9 cellular contexts compared by ENCODE assay signal in the genomic region with DNA sequence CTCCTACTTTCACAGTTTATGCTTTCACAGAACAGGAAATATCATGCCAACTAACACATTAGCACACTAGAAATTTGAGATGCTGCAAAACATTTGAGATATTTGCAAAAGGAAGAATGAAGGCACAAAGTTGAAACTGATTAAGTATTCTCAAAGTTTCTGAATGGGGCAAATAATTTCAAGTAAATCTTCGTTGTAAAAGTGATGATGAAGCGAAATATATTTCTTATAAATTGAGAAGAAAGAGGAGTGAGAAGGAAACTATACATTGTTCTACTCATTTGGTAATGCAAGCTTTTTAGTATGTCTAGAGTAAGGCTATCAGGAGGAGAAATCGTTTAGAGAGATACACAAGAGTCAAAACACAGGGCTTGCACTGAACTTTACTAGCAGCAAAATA. TPM values are rescaled to one million over a fixed set of nuclear protein-coding genes. Genes with fewer than 3 reads are reported as not detected.
"Had no signal": no experiment of that assay in that cellular context is flagged by ENCODE, and none has a peak within 500 bp of the region (broad histone marks: within the 10 kb centered on the region; RNA-seq: fewer than 3 reads in every experiment).

No MANE protein-coding gene starts in this region.

- H3K9ac ChIP-seq: GM23248 had no signal

- H3K4me1 Mint-ChIP-seq: IgD-negative memory B cell had no signal

- H3K4me3 Mint-ChIP-seq: HFFc6, IgD-negative memory B cell had no signal

- H3K4me1 ChIP-seq: HAP-1 had no signal

- H3K4me3 ChIP-seq: GM23248, HAP-1 had no signal

- H3K9me3 ChIP-seq: HAP-1 had no signal

- H3K27ac Mint-ChIP-seq: HFFc6, IgD-negative memory B cell had no signal

- H3K36me3 Mint-ChIP-seq: IgD-negative memory B cell had no signal

- H2AFZ ChIP-seq: GM23248 had no signal

- DNase-seq: GM23248, GOT3, H7, HFFc6, KG1 had no signal

- H3K27ac ChIP-seq: GM23248, HL-60 had no signal

- H3K27me3 Mint-ChIP-seq: IgD-negative memory B cell had no signal

- H3K36me3 ChIP-seq: HAP-1 had no signal

- ATAC-seq: HCT116 had no signal

RNA-seq across cellular contexts. Expression of a gene that starts 24.3 kb away (rescaled TPM):
- total RNA-seq: HFFc6 had no signal
